In genomic region chr18:42953306-42953705, GRCh38 we compare ENCODE assay signal across 32 cellular contexts.
DNase-seq lines count a peak whose midpoint lies in the region; ATAC-seq, FAIRE-seq and TF ChIP-seq lines count a peak whose summit lies in the region.
"Had no signal": no experiment of that assay in that cellular context is flagged by ENCODE, and none has a peak within 500 bp of the region (broad histone marks: within the 10 kb centered on the region; RNA-seq: fewer than 3 reads in every experiment).

No MANE protein-coding gene starts in this region.

- no peak overlapping the region for H4K8ac ChIP-seq in mesendoderm (ENCODE audit: low read depth, low read length)

- H3K27ac ChIP-seq in SJCRH30: peak overlapping the region; percentile 68
- H3K27ac ChIP-seq in mesendoderm (ENCODE audit: low read depth, low read length): no peak overlapping the region
- H3K27ac ChIP-seq: 22Rv1; A549; BLaER1; BLaER1 treated with 17β-estradiol and CSF1 and Interleukin-3, amounts not matched to agents 10 nM and 100 nM; C4-2B had no signal

- H2BK120ac ChIP-seq in mesendoderm (ENCODE audit: low read depth, low read length): no peak overlapping the region

- H3K27me3 ChIP-seq in SJCRH30: no peaks in the 10 kb centered on the region
- no peaks in the 10 kb centered on the region for H3K27me3 ChIP-seq in mesendoderm (ENCODE audit: insufficient read depth, low read length, poor library complexity)
- H3K27me3 ChIP-seq: BE2C; BLaER1; BLaER1 treated with 17β-estradiol and CSF1 and Interleukin-3, amounts not matched to agents 10 nM and 100 nM had no signal

- no peak overlapping the region for H3K18ac ChIP-seq in mesendoderm (ENCODE audit: low read length)

- no peak overlapping the region for H4K5ac ChIP-seq in mesendoderm (ENCODE audit: low read length)

- no peak overlapping the region for H3K23ac ChIP-seq in mesendoderm (ENCODE audit: low read length)

- peak overlapping the region; percentile 68 for H3K4ac ChIP-seq in mesendoderm (ENCODE audit: low read depth, low read length)

- H2BK5ac ChIP-seq in mesendoderm (ENCODE audit: low read length): no peak overlapping the region

- no CpG with 5 or more reads among the region's 1 CpG for WGBS in mesendoderm (ENCODE audit: extremely low coverage, insufficient coverage, low lambda C conversion rate)

- H2BK15ac ChIP-seq in mesendoderm (replicated peaks; ENCODE audit: low read depth): peak overlapping the region; percentile 74

- no peak for DNase-seq in D721Med (ENCODE audit: insufficient read length, low spot score)
- DNase-seq in SJCRH30: peak; percentile 62 to 84
- no peak for DNase-seq in mesendoderm
- no peak for DNase-seq in OCI-M2 (lab: John Stamatoyannopoulos, UW; ENCODE audit: unreplicated experiment)
- DNase-seq in SHP77 (lab: John Stamatoyannopoulos, UW): no peak
- DNase-seq: 8988T; ACHN; AML-193; BE2C; C1 segment of cervical spinal cord; Caco-2; Calu3; CD4-positive, alpha-beta memory T cell; CD4-positive, alpha-beta T cell; CD4-positive, CD25-positive, alpha-beta regulatory T cell; CD8-positive, alpha-beta memory T cell; CD8-positive, alpha-beta T cell; COR-L47; DMS 273 treated with DMSO at 0.1 percent for 48 hours; DMS153; DMS53; DMS79; DMS79 treated with DMSO at 0.1 percent for 48 hours; DND-41; EL had no signal

- no peak for TF ChIP-seq POLR2A in GM18505 (IDR thresholded peaks at IDR 0.05; ENCODE audit: borderline replicate concordance, extremely low read depth, insufficient read depth, insufficient read length)

- H3K79me2 ChIP-seq in mesendoderm (ENCODE audit: control insufficient read depth, insufficient read depth, low read length): no peaks in the 10 kb centered on the region

- no peaks in the 10 kb centered on the region for H3K36me3 ChIP-seq in SJCRH30
- no peaks in the 10 kb centered on the region for H3K36me3 ChIP-seq in mesendoderm (ENCODE audit: control insufficient read depth, insufficient read depth, low read length)
- H3K36me3 ChIP-seq: BE2C; BLaER1; BLaER1 treated with 17β-estradiol and CSF1 and Interleukin-3, amounts not matched to agents 10 nM and 100 nM had no signal

- H3K9ac ChIP-seq in mesendoderm (ENCODE audit: low read length): no peak overlapping the region
- H3K9ac ChIP-seq: BLaER1; BLaER1 treated with 17β-estradiol and CSF1 and Interleukin-3, amounts not matched to agents 10 nM and 100 nM had no signal

- H3K4me1 ChIP-seq in SJCRH30: peaks cover 13% of the 10 kb centered on the region
- no peaks in the 10 kb centered on the region for H3K4me1 ChIP-seq in mesendoderm (ENCODE audit: control insufficient read depth, low read depth, low read length)
- H3K4me1 ChIP-seq: A549, BE2C, Caco-2 had no signal

- no peaks in the 10 kb centered on the region for H3K79me1 ChIP-seq in mesendoderm (ENCODE audit: low read length)

- FAIRE-seq in D721Med (lab: Jason Lieb, UNC): peak; percentile 29
- FAIRE-seq: A204.1, A549 had no signal

- no peak overlapping the region for H3K56ac ChIP-seq in mesendoderm (ENCODE audit: low read length)

- ATAC-seq in GM18505 (IDR thresholded peaks at IDR 0.05; ENCODE audit: unreplicated experiment): no peak
- ATAC-seq: A549; CD8-positive, alpha-beta T cell had no signal

- H3K4me2 ChIP-seq in mesendoderm (ENCODE audit: low read length): no peak overlapping the region
- H3K4me2 ChIP-seq: A549; BLaER1; BLaER1 treated with 17β-estradiol and CSF1 and Interleukin-3, amounts not matched to agents 10 nM and 100 nM had no signal

- H3K4me3 ChIP-seq in SJCRH30 (no peak overlapping the region), mesendoderm (ENCODE audit: low read length) (no peak overlapping the region)
- H3K4me3 ChIP-seq: A549; BLaER1; BLaER1 treated with 17β-estradiol and CSF1 and Interleukin-3, amounts not matched to agents 10 nM and 100 nM had no signal

- TF ChIP-seq CTCF in D721Med (IDR thresholded peaks at IDR 0.05; ENCODE audit: insufficient read depth, missing control alignments): no peak

- H2AK5ac ChIP-seq in mesendoderm (ENCODE audit: low read length): no peak overlapping the region

- no peaks in the 10 kb centered on the region for H3K9me3 ChIP-seq in SJCRH30 (replicated peaks)
- H3K9me3 ChIP-seq: A549, BE2C, Caco-2 had no signal

Comparison
In these comparisons a context has a peak if more than half of its experiments do, and no peak if none do; other contexts are left out.
1. DNase-seq: peak in SJCRH30 (2 of 2); none in D721Med (single experiment), mesendoderm (single experiment), OCI-M2 (single experiment) and SHP77 (0 of 2).